ENCODE assay signal across 9 cellular contexts in the genomic region with DNA sequence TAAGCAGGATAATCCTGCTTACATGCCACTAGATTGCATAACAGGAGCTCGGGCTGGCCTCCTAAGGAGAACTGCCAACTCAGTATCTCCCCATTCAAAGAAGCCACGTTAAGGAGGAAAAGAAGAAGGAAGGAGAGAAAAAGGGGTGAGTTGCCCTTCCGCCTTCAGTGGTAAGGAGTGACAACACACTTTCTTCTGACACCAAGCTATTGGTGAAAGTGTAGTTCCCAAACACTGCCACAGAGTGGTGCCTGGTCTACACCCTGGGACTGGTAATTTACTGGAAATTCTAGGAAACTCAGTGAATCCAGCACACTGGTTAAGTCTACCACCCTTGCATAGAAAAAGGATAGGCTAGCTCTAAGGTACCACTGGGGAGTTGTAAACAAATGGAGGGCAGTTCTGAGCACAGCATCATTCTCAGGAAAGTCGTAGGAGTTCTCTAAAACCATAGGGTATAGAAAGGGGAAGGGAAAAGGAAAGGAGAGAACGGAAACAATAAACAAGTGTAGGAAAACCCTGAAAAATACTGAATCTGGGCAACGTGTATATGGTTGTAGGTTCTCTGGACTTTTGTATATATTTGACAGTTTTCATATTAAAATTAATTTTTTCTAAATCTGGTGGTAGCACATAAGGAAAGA. TPM values are rescaled to one million over a fixed set of nuclear protein-coding genes. Genes with fewer than 3 reads are reported as not detected.
DNase-seq lines count a peak whose midpoint lies in the region; ATAC-seq, FAIRE-seq and TF ChIP-seq lines count a peak whose summit lies in the region.
"Had no signal": no experiment of that assay in that cellular context is flagged by ENCODE, and none has a peak within 500 bp of the region (broad histone marks: within the 10 kb centered on the region; RNA-seq: fewer than 3 reads in every experiment).

No MANE protein-coding gene starts in this region.

- no peaks in the 10 kb centered on the region for H3K9me2 ChIP-seq in SU-DHL-6 (replicated peaks; ENCODE audit: insufficient read depth, low read length)

- in situ Hi-C loops in GM12878 (cut with MboI), result no loop called here

- TSS peak; percentile 14 for BruUV-seq in GM12878 (replicated peaks; lab: Mats Ljungman, UMichigan)

- WGBS in GM12878 (ENCODE audit: insufficient coverage, insufficient replicate concordance, low lambda C conversion rate, missing lambda C conversion rate), result 37% methylated on average over 6 of the region's 6 CpGs

- SMC1A ChIA-PET in GM12878 (lab: Charles Lee; ENCODE audit: uncharacterized antibody, unreplicated experiment), result interaction anchor here (0.6 to 8.7 kb wide), 30 partner anchors 11 to 328 kb away, joined by 3 to 138 read pairs (median 4); a partner anchor contains a TSS

- H3K4me1 ChIP-seq in GM12878 (ENCODE audit: control insufficient read depth, insufficient read depth, low read length), result peaks cover 4% of the 10 kb centered on the region; the same call in 1 of the 2 replicates
- H3K4me1 ChIP-seq: BLaER1 had no signal

- H3K27ac ChIP-seq in SU-DHL-6 (ENCODE audit: low read depth, low read length) (peak overlapping the region; percentile 32), GM12878 (ENCODE audit: control insufficient read depth, insufficient read depth) (no peak overlapping the region)
- H3K27ac ChIP-seq: BLaER1 had no signal

- H3K36me3 ChIP-seq in SU-DHL-6 (ENCODE audit: low read length), result peaks cover 5% of the 10 kb centered on the region; the same call in 1 of the 2 replicates
- no peaks in the 10 kb centered on the region for H3K36me3 ChIP-seq in GM12878 (ENCODE audit: control insufficient read depth in 2 of 2, insufficient read depth in 2 of 2, low read length in 1 of 2)
- H3K36me3 ChIP-seq: BLaER1 had no signal

- TF ChIP-seq RAD21 in GM12878 (IDR thresholded peaks at IDR 0.05; ENCODE audit: insufficient read depth, low read depth, low read length), result peak; percentile 95

- H3K27me3 ChIP-seq in SU-DHL-6 (ENCODE audit: low read length), result no peaks in the 10 kb centered on the region
- no peaks in the 10 kb centered on the region for H3K27me3 ChIP-seq in GM12878 (replicated peaks in 1 of 2; ENCODE audit: control insufficient read depth in 2 of 2, insufficient read depth in 2 of 2, low read length in 1 of 2)
- H3K27me3 ChIP-seq: BLaER1 had no signal

- FAIRE-seq in GM12878 (lab: Jason Lieb, UNC), result peak; percentile 23

- H3K4me3 ChIP-seq in SU-DHL-6 (ENCODE audit: insufficient read depth, low read length, poor library complexity, severe bottlenecking), result no peak overlapping the region
- no peak overlapping the region for H3K4me3 ChIP-seq in GM12878
- H3K4me3 ChIP-seq: BLaER1 had no signal

- DNase-seq in DMS153 treated with DMSO at 0.1 percent for 48 hours (lab: John Stamatoyannopoulos, UW; ENCODE audit: unreplicated experiment) (peak; percentile 50), DMS153 (lab: John Stamatoyannopoulos, UW) (no peak), HCEC 1CT (peak; percentile 78), LoVo (ENCODE audit: low spot score) (peak; percentile 51), GM12878 (ENCODE audit: low read depth, low spot score) (no peak), iPS DF 19.7 (ENCODE audit: low read depth, low spot score) (peak; percentile 59)
- peak; percentile 6 for DNase-seq in stimulated activated CD4-positive, alpha-beta T cell treated with anti-CD3 and anti-CD28 coated beads, Interleukin-12 subunit alpha, Interleukin-12 subunit beta, amount 100 ng/mL, for 4 hours

- no peak for TF ChIP-seq EP300 in GM12878 (IDR thresholded peaks at IDR 0.05; ENCODE audit: borderline replicate concordance in 1 of 2, control insufficient read depth in 1 of 2, low read depth in 2 of 2, low read length in 2 of 2)

- CTCF ChIA-PET in GM12878 (lab: Yijun Ruan, JAX), result interaction anchor here (0.6 to 15.6 kb wide), 42 partner anchors 9 to 528 kb away, joined by 3 to 271 read pairs (median 5); a partner anchor contains a TSS

- peak; percentile 92 for ATAC-seq in GM12878

- TF ChIP-seq POLR2A in GM12878 (IDR thresholded peaks at IDR 0.05; ENCODE audit: low read depth, low read length), result no peak

- POLR2A ChIA-PET in GM12878 (lab: Charles Lee), result interaction anchor here (0.9 to 1.1 kb wide), 2 partner anchors 12 to 156 kb away, joined by 4 read pairs; no protein-coding TSS in a partner anchor

- H3K4me2 ChIP-seq in SU-DHL-6 (ENCODE audit: low read depth, low read length, poor library complexity, severe bottlenecking), result peak overlapping the region; percentile 11
- no peak overlapping the region for H3K4me2 ChIP-seq in GM12878 (ENCODE audit: control insufficient read depth, insufficient read depth)
- H3K4me2 ChIP-seq: BLaER1 had no signal

- H2AFZ ChIP-seq in SU-DHL-6 (ENCODE audit: low read depth, low read length, severe bottlenecking) (no peak overlapping the region), GM12878 (ENCODE audit: control insufficient read depth, low read depth, low read length) (no peak overlapping the region)

- peaks cover 37% of the 10 kb centered on the region for H4K20me1 ChIP-seq in SU-DHL-6 (ENCODE audit: low read depth, low read length)
- no peaks in the 10 kb centered on the region; the same call in 1 of the 2 replicates for H4K20me1 ChIP-seq in GM12878 (ENCODE audit: control insufficient read depth, insufficient read depth)

- H3K9ac ChIP-seq in SU-DHL-6 (ENCODE audit: low read length), result no peak overlapping the region
- no peak overlapping the region for H3K9ac ChIP-seq in GM12878 (ENCODE audit: control insufficient read depth, insufficient read depth, low read length)
- H3K9ac ChIP-seq: BLaER1 had no signal

- H3F3A ChIP-seq in SU-DHL-6 (ENCODE audit: insufficient read depth), result peaks cover 51% of the 10 kb centered on the region; the same call in 1 of the 2 replicates

- RAD21 ChIA-PET in GM12878 (lab: Charles Lee; ENCODE audit: unreplicated experiment), result interaction anchor here (0.6 to 8.4 kb wide), 26 partner anchors 8 to 607 kb away, joined by 3 to 123 read pairs (median 4); no protein-coding TSS in a partner anchor

- H3K9me3 ChIP-seq in SU-DHL-6 (ENCODE audit: insufficient read depth, low read length) (no peaks in the 10 kb centered on the region), GM12878 (replicated peaks; ENCODE audit: control insufficient read depth, insufficient read depth, low read length) (no peaks in the 10 kb centered on the region)
- H3K9me3 ChIP-seq: BLaER1 had no signal

- peak; percentile 76 for TF ChIP-seq CTCF in SU-DHL-6 (IDR thresholded peaks at IDR 0.05; ENCODE audit: insufficient read depth, low read length, poor library complexity, severe bottlenecking)
- TF ChIP-seq CTCF in GM12878 (IDR thresholded peaks at IDR 0.05 in 2 of 3, conservative IDR thresholded peaks at IDR 0.05 in 1 of 3; ENCODE audit: control insufficient read depth in 2 of 3, extremely low read depth in 1 of 3, insufficient read depth in 1 of 3, low read depth in 3 of 3, low read length in 3 of 3), result peak; percentile 77 to 91 (median 88)

- intact Hi-C loops in GM12878 (cut with micrococcal nuclease; ENCODE audit: unreplicated experiment), result loop anchor here (1.0 kb wide), 2 partner anchors 118 to 155 kb away; no protein-coding TSS in a partner anchor

- H3K79me2 ChIP-seq in SU-DHL-6 (ENCODE audit: insufficient read depth, low read length), result peaks cover 100% of the 10 kb centered on the region
- peaks cover 66% of the 10 kb centered on the region for H3K79me2 ChIP-seq in GM12878 (ENCODE audit: control insufficient read depth, insufficient read depth, low read length)

TF ChIP-seq in GM12878, 131 proteins besides CTCF, POLR2A, EP300 and RAD21:
- TF ChIP-seq EED (IDR thresholded peaks at IDR 0.05; ENCODE audit: low read depth) (0 out of 2 replicates have a peak, but pooled peaks have one; percentile 24), ZZZ3 (IDR thresholded peaks at IDR 0.05; ENCODE audit: control insufficient read depth, insufficient read length, low read depth) (no peak), IKZF2 (IDR thresholded peaks at IDR 0.05) (peak in 1 of 2 experiments; percentile 29; a peak in 1 of 4 replicates), RUNX3 (IDR thresholded peaks at IDR 0.05; ENCODE audit: low read length) (0 out of 2 replicates have a peak, but pooled peaks have one; percentile 32), CHD2 (IDR thresholded peaks at IDR 0.05; ENCODE audit: borderline replicate concordance, low read depth, low read length) (no peak), SMC3 (IDR thresholded peaks at IDR 0.05; ENCODE audit: borderline replicate concordance, low read length) (peak; percentile 90), YY1 (IDR thresholded peaks at IDR 0.05; ENCODE audit: low read depth, low read length) (0 out of 2 replicates have a peak, but pooled peaks have one; percentile 27), SMARCA5 (IDR thresholded peaks at IDR 0.05) (0 out of 2 replicates have a peak, but pooled peaks have one; percentile 51), POU2F2 (IDR thresholded peaks at IDR 0.05; ENCODE audit: borderline replicate concordance, low read depth, low read length) (0 out of 3 replicates have a peak, but pooled peaks have one; percentile 13)

RNA-seq across cellular contexts. Expression of a gene that starts 58.2 kb away (rescaled TPM):
- total RNA-seq in GM12878 (2013; cell fraction: nucleolus; rRNA removed), result 36.5 and 45.1 TPM in 2 replicates
- total RNA-seq in GM12878 (2014; rRNA removed), result 46.9 and 53.9 TPM in 2 replicates
- total RNA-seq in GM12878 (2014; rRNA removed; fragmentation: Illumina TruSeq; extraction: Trizol), result 45.8 and 49.2 TPM in 2 replicates
- 51.3 and 52.2 TPM in 2 replicates for total RNA-seq in GM12878 (2021)
- 21.4 TPM for polyA plus RNA-seq in GM12878 (2011; ENCODE audit: low read depth)
- 66.3 and 111 TPM in 2 replicates for polyA plus RNA-seq in GM12878 (2011; rRNA removed)
- 19.5 and 19.9 TPM in 2 replicates for polyA plus RNA-seq in GM12878 (2011; cell fraction: cytosol; rRNA removed)
- polyA plus RNA-seq in GM12878 (2011; cell fraction: nucleus; rRNA removed), result 17.0 and 21.5 TPM in 2 replicates
- 34.4 and 46.5 TPM in 2 replicates for polyA plus RNA-seq in GM12878 (2012)
- 72.4 and 86.7 TPM in 2 replicates for polyA plus RNA-seq in GM12878 (2014; fragmentation: Illumina TruSeq; extraction: Trizol)
- 10 to 100 TPM; 26.9 to 33.3 TPM for polyA plus RNA-seq in GM12878 (2014; fragmentation: Nextera tagmentation; extraction: Ambion mirVana)
- polyA plus RNA-seq in GM12878 (2014; rRNA removed), result 37.4 and 41.8 TPM in 2 replicates
- 10 to 100 TPM; 40.0 to 45.0 TPM for polyA plus RNA-seq in GM12878 (2016; fragmentation: Nextera tagmentation; extraction: Ambion mirVana)
- polyA minus RNA-seq in GM12878 (2011; rRNA and poly(A)+ RNA removed), result 17.7 and 26.6 TPM in 2 replicates
- polyA minus RNA-seq in GM12878 (2011; cell fraction: cytosol; rRNA and poly(A)+ RNA removed), result 15.4 and 16.7 TPM in 2 replicates
- polyA minus RNA-seq in GM12878 (2011; cell fraction: nucleus; rRNA and poly(A)+ RNA removed), result 12.6 and 20.9 TPM in 2 replicates

Comparison
In these comparisons a context has a peak if more than half of its experiments do, and no peak if none do; other contexts are left out.
1. DNase-seq: peak in DMS153 treated with DMSO at 0.1 percent for 48 hours (single experiment), HCEC 1CT (single experiment), LoVo (single experiment), iPS DF 19.7 (single experiment) and stimulated activated CD4-positive, alpha-beta T cell treated with anti-CD3 and anti-CD28 coated beads, Interleukin-12 subunit alpha, Interleukin-12 subunit beta, amount 100 ng/mL, for 4 hours (single experiment); none in DMS153 (single experiment) and GM12878 (single experiment).